In genomic region chr5:60972225-60972624, GRCh38 we compare ENCODE assay signal across 17 cellular contexts. TPM values are rescaled to one million over a fixed set of nuclear protein-coding genes. Genes with fewer than 3 reads are reported as not detected.
DNase-seq lines count a peak whose midpoint lies in the region; ATAC-seq, FAIRE-seq and TF ChIP-seq lines count a peak whose summit lies in the region.
"Had no signal": no experiment of that assay in that cellular context is flagged by ENCODE, and none has a peak within 500 bp of the region (broad histone marks: within the 10 kb centered on the region; RNA-seq: fewer than 3 reads in every experiment).

No MANE protein-coding gene starts in this region.

- RAD21 ChIA-PET in GM12878 (lab: Charles Lee; ENCODE audit: unreplicated experiment) = no interaction called here

- no peaks in the 10 kb centered on the region for H3K27me3 ChIP-seq in GM12878 (replicated peaks in 1 of 2; ENCODE audit: control insufficient read depth in 2 of 2, insufficient read depth in 2 of 2, low read length in 1 of 2)

- no peak for TF ChIP-seq RAD21 in GM12878 (IDR thresholded peaks at IDR 0.05; ENCODE audit: insufficient read depth, low read depth, low read length)

- ATAC-seq in GM18520 (IDR thresholded peaks at IDR 0.05; ENCODE audit: unreplicated experiment) (peak; percentile 80), GM12878 (peak; percentile 68), HG03095 (IDR thresholded peaks at IDR 0.05; ENCODE audit: unreplicated experiment) (no peak), GM21381 (IDR thresholded peaks at IDR 0.05; ENCODE audit: unreplicated experiment) (no peak)

- H3K79me2 ChIP-seq in GM12878 (ENCODE audit: control insufficient read depth, insufficient read depth, low read length) = no peaks in the 10 kb centered on the region

- H3K4me3 ChIP-seq in GM12878 = no peak overlapping the region

- intact Hi-C loops in GM12878 (cut with micrococcal nuclease; ENCODE audit: unreplicated experiment) = no loop called here

- peaks cover 2 to 18% (median 15%) of the 10 kb centered on the region in 3 donors for H3K9me3 Mint-ChIP-seq in IgD-negative memory B cell

- H3K27me3 Mint-ChIP-seq in IgD-negative memory B cell = no peaks in the 10 kb centered on the region
- H3K27me3 Mint-ChIP-seq: brain; CD4-positive, CD25-positive, alpha-beta regulatory T cell had no signal

- no peak for FAIRE-seq in GM12878 (lab: Jason Lieb, UNC)
- FAIRE-seq: H1 had no signal

- in situ Hi-C loops in GM12878 (cut with MboI) = no loop called here

- no peak overlapping the region for H3K4me2 ChIP-seq in GM12878 (ENCODE audit: control insufficient read depth, insufficient read depth)

- CTCF ChIA-PET in GM12878 (lab: Yijun Ruan, JAX) = interaction anchor here (1.6 kb wide), 1 partner anchor 13 kb away, joined by 5 read pairs; no protein-coding TSS in a partner anchor

- TF ChIP-seq EP300 in GM12878 (IDR thresholded peaks at IDR 0.05; ENCODE audit: borderline replicate concordance in 1 of 2, control insufficient read depth in 1 of 2, low read depth in 2 of 2, low read length in 2 of 2) = no peak

- no peak overlapping the region for H2AFZ ChIP-seq in GM12878 (ENCODE audit: control insufficient read depth, low read depth, low read length)

- peaks cover 21% of the 10 kb centered on the region for H3K36me3 Mint-ChIP-seq in IgD-negative memory B cell

- peaks cover 0 to 10% (median 8%) of the 10 kb centered on the region in 3 donors for H3K4me1 Mint-ChIP-seq in IgD-negative memory B cell
- H3K4me1 Mint-ChIP-seq: brain had no signal

- POLR2A ChIA-PET in GM12878 (lab: Charles Lee) = interaction anchor here (0.6 kb wide), 1 partner anchor 17 kb away, joined by 7 read pairs; no protein-coding TSS in a partner anchor

- no peaks in the 10 kb centered on the region for H4K20me1 ChIP-seq in GM12878 (ENCODE audit: control insufficient read depth, insufficient read depth)

- H3K4me1 ChIP-seq in GM12878 (ENCODE audit: control insufficient read depth, insufficient read depth, low read length) = no peaks in the 10 kb centered on the region

- SMC1A ChIA-PET in GM12878 (lab: Charles Lee; ENCODE audit: uncharacterized antibody, unreplicated experiment) = no interaction called here

- no peak overlapping the region for H3K27ac ChIP-seq in GM12878 (ENCODE audit: control insufficient read depth, insufficient read depth)
- H3K27ac ChIP-seq: HL-60 had no signal

- H3K9me3 ChIP-seq in GM12878 (replicated peaks; ENCODE audit: control insufficient read depth, insufficient read depth, low read length) = peaks cover 2% of the 10 kb centered on the region

- H3K36me3 ChIP-seq in GM12878 (ENCODE audit: control insufficient read depth in 2 of 2, insufficient read depth in 2 of 2, low read length in 1 of 2) = no peaks in the 10 kb centered on the region

- WGBS in GM12878 (ENCODE audit: insufficient coverage, insufficient replicate concordance, low lambda C conversion rate, missing lambda C conversion rate) = 18% methylated on average over 3 of the region's 3 CpGs

- H3K4me3 Mint-ChIP-seq in IgD-negative memory B cell = peak overlapping the region in 2 of 4 donors; percentile 3 to 74
- H3K4me3 Mint-ChIP-seq: brain; CD4-positive, CD25-positive, alpha-beta regulatory T cell; immature natural killer cell had no signal

- no peak overlapping the region for H3K9ac ChIP-seq in GM12878 (ENCODE audit: control insufficient read depth, insufficient read depth, low read length)

- no TSS peak for BruUV-seq in GM12878 (replicated peaks; lab: Mats Ljungman, UMichigan)

- TF ChIP-seq CTCF in GM12878 (IDR thresholded peaks at IDR 0.05 in 2 of 3, conservative IDR thresholded peaks at IDR 0.05 in 1 of 3; ENCODE audit: control insufficient read depth in 2 of 3, extremely low read depth in 1 of 3, insufficient read depth in 1 of 3, low read depth in 3 of 3, low read length in 3 of 3) = no peak

- H3K27ac Mint-ChIP-seq in IgD-negative memory B cell = peak overlapping the region in 2 of 3 donors; percentile 8 to 63
- H3K27ac Mint-ChIP-seq: brain; CD4-positive, CD25-positive, alpha-beta regulatory T cell had no signal

- no peak for TF ChIP-seq POLR2A in GM12878 (IDR thresholded peaks at IDR 0.05; ENCODE audit: low read depth, low read length)

- DNase-seq in GM12878 (ENCODE audit: low read depth, low spot score) (peak; percentile 11), amygdala (lab: John Stamatoyannopoulos, UW) (no peak)
- peak; percentile 36 to 43 (median 40) for DNase-seq in stimulated activated CD4-positive, alpha-beta T cell treated with anti-CD3 and anti-CD28 coated beads, TNF-alpha, amount 100 ng/mL, for 24 hours (ENCODE audit: low read depth in 3 of 3)
- DNase-seq: effector CD4-positive, alpha-beta T cell; EL; immature natural killer cell; Karpas-422; NCI-H524 treated with DMSO at 0.1 percent for 48 hours; nucleus accumbens had no signal

TF ChIP-seq in GM12878, 131 proteins besides CTCF, POLR2A, EP300 and RAD21 (continues in another document):
- TF ChIP-seq ZNF622 (IDR thresholded peaks at IDR 0.05) (no peak), BHLHE40 (IDR thresholded peaks at IDR 0.05; ENCODE audit: borderline replicate concordance in 1 of 2, low read depth in 2 of 2, low read length in 1 of 2) (no peak), ZBED1 (IDR thresholded peaks at IDR 0.05; ENCODE audit: borderline replicate concordance) (no peak), TCF12 (IDR thresholded peaks at IDR 0.05; ENCODE audit: low read depth, low read length) (no peak), JUND (IDR thresholded peaks at IDR 0.05; ENCODE audit: low read depth, low read length) (no peak), PRDM15 (CRISPR knock-in tag; IDR thresholded peaks at IDR 0.05) (no peak), ZNF207 (IDR thresholded peaks at IDR 0.05; ENCODE audit: borderline replicate concordance) (no peak)

RNA-seq across cellular contexts. Expression of gene NDUFAF2, which starts 27.2 kb away (rescaled TPM):
- 21.1 TPM for polyA plus RNA-seq in IgD-negative memory B cell
- total RNA-seq in GM12878 (2013; cell fraction: nucleolus; rRNA removed) = 5.6 and 6.2 TPM in 2 replicates
- 22.4 and 30.3 TPM in 2 replicates for total RNA-seq in GM12878 (2014; rRNA removed)
- total RNA-seq in GM12878 (2014; rRNA removed; fragmentation: Illumina TruSeq; extraction: Trizol) = 73.1 and 74.2 TPM in 2 replicates
- 37.6 and 38.5 TPM in 2 replicates for total RNA-seq in GM12878 (2021)
- 16.5 TPM for polyA plus RNA-seq in GM12878 (2011; ENCODE audit: low read depth)
- polyA plus RNA-seq in GM12878 (2011; rRNA removed) = 38.1 and 47.6 TPM in 2 replicates
- polyA plus RNA-seq in GM12878 (2011; cell fraction: cytosol; rRNA removed) = 8.6 and 14.0 TPM in 2 replicates
- 10.7 and 11.3 TPM in 2 replicates for polyA plus RNA-seq in GM12878 (2011; cell fraction: nucleus; rRNA removed)
- 23.9 and 29.7 TPM in 2 replicates for polyA plus RNA-seq in GM12878 (2012)
- polyA plus RNA-seq in GM12878 (2014; fragmentation: Illumina TruSeq; extraction: Trizol) = 64.8 and 70.5 TPM in 2 replicates
- polyA plus RNA-seq in GM12878 (2014; fragmentation: Nextera tagmentation; extraction: Ambion mirVana) = 100 to 1,000 TPM; 111 to 121 TPM
- 38.4 and 51.5 TPM in 2 replicates for polyA plus RNA-seq in GM12878 (2014; rRNA removed)
- 10 to 100 TPM; 65.8 to 70.6 TPM for polyA plus RNA-seq in GM12878 (2016; fragmentation: Nextera tagmentation; extraction: Ambion mirVana)
- polyA minus RNA-seq in GM12878 (2011; rRNA and poly(A)+ RNA removed) = 2.7 and 3.2 TPM in 2 replicates
- 17.5 and 26.3 TPM in 2 replicates for polyA minus RNA-seq in GM12878 (2011; cell fraction: cytosol; rRNA and poly(A)+ RNA removed)
- 8.5 and 18.0 TPM in 2 replicates for polyA minus RNA-seq in GM12878 (2011; cell fraction: nucleus; rRNA and poly(A)+ RNA removed)

RNA-seq across cellular contexts. Expression of gene ERCC8, which starts 27.4 kb away (rescaled TPM):
- polyA plus RNA-seq in IgD-negative memory B cell (12.0 TPM), GM12878 (2011; rRNA removed) (19.4 and 25.6 TPM in 2 replicates), GM12878 (2014; fragmentation: Illumina TruSeq; extraction: Trizol) (13.9 and 17.1 TPM in 2 replicates), GM12878 (2014; fragmentation: Nextera tagmentation; extraction: Ambion mirVana) (10 to 100 TPM; 16.8 to 31.2 TPM), GM12878 (2014; rRNA removed) (9.2 and 10.4 TPM in 2 replicates), GM12878 (2016; fragmentation: Nextera tagmentation; extraction: Ambion mirVana) (10 to 100 TPM; 15.2 to 16.8 TPM)
- total RNA-seq in GM12878 (2013; cell fraction: nucleolus; rRNA removed) = 50.1 and 67.6 TPM in 2 replicates
- total RNA-seq in GM12878 (2014; rRNA removed) (16.1 and 20.3 TPM in 2 replicates), GM12878 (2014; rRNA removed; fragmentation: Illumina TruSeq; extraction: Trizol) (20.9 and 21.7 TPM in 2 replicates), GM12878 (2021) (11.9 and 12.4 TPM in 2 replicates)
- 4.5 TPM for polyA plus RNA-seq in GM12878 (2011; ENCODE audit: low read depth)
- 8.8 and 11.9 TPM in 2 replicates for polyA plus RNA-seq in GM12878 (2011; cell fraction: cytosol; rRNA removed)
- 11.4 and 12.4 TPM in 2 replicates for polyA plus RNA-seq in GM12878 (2011; cell fraction: nucleus; rRNA removed)
- 4.1 and 6.1 TPM in 2 replicates for polyA plus RNA-seq in GM12878 (2012)
- 18.4 and 27.4 TPM in 2 replicates for polyA minus RNA-seq in GM12878 (2011; rRNA and poly(A)+ RNA removed)
- 7.6 and 10.4 TPM in 2 replicates for polyA minus RNA-seq in GM12878 (2011; cell fraction: cytosol; rRNA and poly(A)+ RNA removed)
- polyA minus RNA-seq in GM12878 (2011; cell fraction: nucleus; rRNA and poly(A)+ RNA removed) = 12.9 and 22.4 TPM in 2 replicates

Comparison
In these comparisons a context has a peak if more than half of its experiments do, and no peak if none do; other contexts are left out.
1. ATAC-seq: peak in GM18520 (single experiment) and GM12878 (single experiment); none in HG03095 (single experiment) and GM21381 (single experiment).
2. DNase-seq: peak in GM12878 (single experiment) and stimulated activated CD4-positive, alpha-beta T cell treated with anti-CD3 and anti-CD28 coated beads, TNF-alpha, amount 100 ng/mL, for 24 hours (3 of 3); none in amygdala (0 of 56).